In genomic region chr1:189349600-189349999, GRCh38 we compare ENCODE assay signal across 23 cellular contexts.
"Had no signal": no experiment of that assay in that cellular context is flagged by ENCODE, and none has a peak within 500 bp of the region (broad histone marks: within the 10 kb centered on the region; RNA-seq: fewer than 3 reads in every experiment).

No MANE protein-coding gene starts in this region.

- H3K9me3 Mint-ChIP-seq: endodermal cell had no signal

- H3K36me3 Mint-ChIP-seq: stimulated activated memory B cell treated with anti-CD40 and anti-IgM and Interleukin-4, amounts not matched to agents 10 μg/mL and 1 μg/mL and 100 μg/mL, for 72 hours had no signal

- H3K9me3 ChIP-seq: heart right ventricle, psoas muscle, spleen, tibial artery, upper lobe of left lung, uterus had no signal

- FAIRE-seq: islet of Langerhans had no signal

- DNase-seq: effector CD4-positive, alpha-beta T cell; endodermal cell; foreskin melanocyte; heart right ventricle; hypothalamus; kidney glomerular epithelial cell; mammary epithelial cell; naive thymus-derived CD4-positive, alpha-beta T cell; occipital lobe; psoas muscle; retina; spleen; stimulated activated CD4-positive, alpha-beta T cell treated with anti-CD3 and anti-CD28 coated beads, Interleukin-15, amount 100 ng/mL, for 24 hours; stimulated activated CD4-positive, alpha-beta T cell treated with anti-CD3 and anti-CD28 coated beads, Interleukin-1b, Interleukin-23, amount 100 ng/mL, for 48 hours; stimulated activated CD4-positive, alpha-beta T cell treated with anti-CD3 and anti-CD28 coated beads, Interleukin-4, amount 100 ng/mL, for 24 hours; tibial artery; upper lobe of left lung; uterus had no signal

- H3K4me3 Mint-ChIP-seq: endodermal cell; naive thymus-derived CD4-positive, alpha-beta T cell; stimulated activated memory B cell treated with anti-CD40 and anti-IgM and Interleukin-4, amounts not matched to agents 10 μg/mL and 1 μg/mL and 100 μg/mL, for 72 hours; stimulated activated naive CD8-positive, alpha-beta T cell treated with anti-CD3 and anti-CD28 coated beads, Interleukin-15, Interleukin-2, amounts not matched to agents 100 ng/mL and 50 ng/mL, for 24 hours had no signal

- H3K36me3 ChIP-seq: heart right ventricle, spleen, tibial artery, upper lobe of left lung, uterus had no signal

- ATAC-seq: heart right ventricle; naive thymus-derived CD4-positive, alpha-beta T cell; psoas muscle; sciatic nerve; stimulated activated memory B cell treated with anti-CD40 and anti-IgM and Interleukin-4, amounts not matched to agents 10 μg/mL and 1 μg/mL and 100 μg/mL, for 72 hours had no signal

- H3K27ac ChIP-seq: coronary artery, heart right ventricle, psoas muscle, spleen, tibial artery, upper lobe of left lung, uterus had no signal

- H3K27ac Mint-ChIP-seq: endodermal cell; naive thymus-derived CD4-positive, alpha-beta T cell; stimulated activated memory B cell treated with anti-CD40 and anti-IgM and Interleukin-4, amounts not matched to agents 10 μg/mL and 1 μg/mL and 100 μg/mL, for 72 hours; stimulated activated naive CD8-positive, alpha-beta T cell treated with anti-CD3 and anti-CD28 coated beads, Interleukin-15, Interleukin-2, amounts not matched to agents 100 ng/mL and 50 ng/mL, for 24 hours had no signal

- H3K4me1 Mint-ChIP-seq: endodermal cell; naive thymus-derived CD4-positive, alpha-beta T cell; stimulated activated memory B cell treated with anti-CD40 and anti-IgM and Interleukin-4, amounts not matched to agents 10 μg/mL and 1 μg/mL and 100 μg/mL, for 72 hours had no signal

- H3K27me3 ChIP-seq: heart right ventricle, spleen, tibial artery, upper lobe of left lung, uterus had no signal

- H3K27me3 Mint-ChIP-seq: naive thymus-derived CD4-positive, alpha-beta T cell; stimulated activated memory B cell treated with anti-CD40 and anti-IgM and Interleukin-4, amounts not matched to agents 10 μg/mL and 1 μg/mL and 100 μg/mL, for 72 hours; stimulated activated naive CD8-positive, alpha-beta T cell treated with anti-CD3 and anti-CD28 coated beads, Interleukin-15, Interleukin-2, amounts not matched to agents 100 ng/mL and 50 ng/mL, for 24 hours had no signal

- H3K4me3 ChIP-seq: coronary artery, heart right ventricle, psoas muscle, spleen, tibial artery, upper lobe of left lung, uterus had no signal

- H3K4me1 ChIP-seq: heart right ventricle, psoas muscle, spleen, tibial artery, upper lobe of left lung, uterus had no signal
